In genomic region chr4:184275766-184276165, GRCh38 we compare ENCODE assay signal across 18 cellular contexts. TPM values are rescaled to one million over a fixed set of nuclear protein-coding genes. Genes with fewer than 3 reads are reported as not detected.
"Had no signal": no experiment of that assay in that cellular context is flagged by ENCODE, and none has a peak within 500 bp of the region (broad histone marks: within the 10 kb centered on the region; RNA-seq: fewer than 3 reads in every experiment).

No MANE protein-coding gene starts in this region.

- H3K27me3 Mint-ChIP-seq: activated CD4-positive, alpha-beta T cell treated with anti-CD3 and anti-CD28 coated beads, Interleukin-2, amount 10 ng/mL, durations not matched to agents 24 days and 14 days; activated CD8-positive, alpha-beta T cell treated with anti-CD3 and anti-CD28 coated beads for 36 hours had no signal

- H3K36me3 ChIP-seq: ascending aorta, sigmoid colon, tibial artery had no signal

- H3K4me1 Mint-ChIP-seq: endodermal cell had no signal

- H3K27ac Mint-ChIP-seq: activated CD8-positive, alpha-beta T cell treated with anti-CD3 and anti-CD28 coated beads for 36 hours; endodermal cell; nephron had no signal

- ATAC-seq: activated CD8-positive, alpha-beta T cell treated with anti-CD3 and anti-CD28 coated beads for 36 hours; activated T-cell treated with anti-CD3 and anti-CD28 coated beads, Interleukin-2, amount 50 U/mL, for 4 hours had no signal

- H3K27ac ChIP-seq: ascending aorta, sigmoid colon, tibial artery had no signal

- H3K27me3 ChIP-seq: ascending aorta, sigmoid colon, tibial artery had no signal

- DNase-seq: activated CD4-positive, alpha-beta T cell treated with anti-CD3 and anti-CD28 coated beads, Interleukin-2, amount 10 ng/mL, durations not matched to agents 24 days and 14 days; activated CD8-positive, alpha-beta T cell treated with anti-CD3 and anti-CD28 coated beads for 36 hours; activated effector memory CD4-positive, alpha-beta T cell treated with anti-CD3 and anti-CD28 coated beads, Interleukin-2, amount 50 U/mL, for 16 hours; activated naive CD4-positive, alpha-beta T cell treated with anti-CD3 and anti-CD28 coated beads, Interleukin-2, amount 50 U/mL, for 16 hours; activated T-cell treated with anti-CD3 and anti-CD28 coated beads, Interleukin-2, amount 50 U/mL, for 4 hours; foreskin melanocyte; kidney; mesendoderm; sigmoid colon; stimulated activated CD4-positive, alpha-beta T cell treated with anti-CD3 and anti-CD28 coated beads, Interleukin-4, amount 100 ng/mL, for 24 hours; stimulated activated naive CD4-positive, alpha-beta T cell; T1000; tibial artery had no signal

- H3K9me3 ChIP-seq: ascending aorta, sigmoid colon had no signal

- H3K4me3 Mint-ChIP-seq: activated CD4-positive, alpha-beta T cell treated with anti-CD3 and anti-CD28 coated beads, Interleukin-2, amount 10 ng/mL, durations not matched to agents 24 days and 14 days; activated CD8-positive, alpha-beta T cell treated with anti-CD3 and anti-CD28 coated beads for 36 hours; activated T-cell treated with anti-CD3 and anti-CD28 coated beads, Interleukin-2, amount 50 U/mL, for 4 hours; endodermal cell; nephron had no signal

- H3K4me1 ChIP-seq: ascending aorta, sigmoid colon, tibial artery had no signal

- H3K4me3 ChIP-seq: ascending aorta, sigmoid colon, tibial artery had no signal

RNA-seq across cellular contexts. Expression of gene ENPP6, which starts 58.1 kb away (rescaled TPM):
- total RNA-seq: ascending aorta, chondrocyte, epithelial cell of proximal tubule had no signal
